33 cellular contexts compared by ENCODE assay signal in genomic region chr4:138677651-138678202, GRCh38.
DNase-seq lines count a peak whose midpoint lies in the region; ATAC-seq, FAIRE-seq and TF ChIP-seq lines count a peak whose summit lies in the region.
"Had no signal": no experiment of that assay in that cellular context is flagged by ENCODE, and none has a peak within 500 bp of the region (broad histone marks: within the 10 kb centered on the region; RNA-seq: fewer than 3 reads in every experiment).

No MANE protein-coding gene starts in this region.

- DNase-seq in ACHN, result peak; percentile 18
- peak; percentile 10 for DNase-seq in GM20000 (ENCODE audit: low spot score)
- DNase-seq in astrocyte of the hippocampus (ENCODE audit: low read depth, low spot score), result peak; percentile 69
- no peak for DNase-seq in mesendoderm
- DNase-seq in H54 (ENCODE audit: insufficient read length, low spot score), result no peak
- DNase-seq in activated T-cell treated with anti-CD3 and anti-CD28 coated beads, Interleukin-2, amount 50 U/mL, for 4 hours, result no peak
- DNase-seq in COLO829 (ENCODE audit: low spot score), result no peak
- DNase-seq: 8988T; activated CD4-positive, CD25-positive, alpha-beta regulatory T cell treated with anti-CD3 and anti-CD28 coated beads, Interleukin-2, amount 50 U/mL, for 72 hours; activated CD8-positive, alpha-beta T cell treated with anti-CD3 and anti-CD28 coated beads, Interleukin-2, amount 10 ng/mL, durations not matched to agents 7 days and 5 days; activated gamma-delta T cell treated with Interleukin-2 at 50 U/mL for 16 hours; AML-193; colonic mucosa; COR-L47; DMS79; effector memory CD8-positive, alpha-beta T cell; gastrocnemius medialis; MV-4-11; NCI-H2029 treated with DMSO at 0.1 percent for 48 hours; NCI-H226; NCI-H748 treated with DMSO at 0.1 percent for 48 hours; RPMI8226; stimulated activated naive CD8-positive, alpha-beta T cell treated with anti-CD3 and anti-CD28 coated beads, Interleukin-15, amount 100 ng/mL, for 72 hours had no signal

- FAIRE-seq in H54 (lab: Jason Lieb, UNC), result no peak
- FAIRE-seq: GM12891, keratinocyte had no signal

- H2AK5ac ChIP-seq in mesendoderm (ENCODE audit: low read length), result no peak overlapping the region

- H3K18ac ChIP-seq in mesendoderm (ENCODE audit: low read length), result peak overlapping the region; percentile 23

- no peaks in the 10 kb centered on the region for H3K79me1 ChIP-seq in mesendoderm (ENCODE audit: low read length)

- no peak for TF ChIP-seq CTCF in GM20000 (IDR thresholded peaks at IDR 0.05; ENCODE audit: extremely low read depth, missing control alignments)

- no peak overlapping the region for H3K4me2 ChIP-seq in mesendoderm (ENCODE audit: low read length)

- H3K27me3 ChIP-seq in mesendoderm (ENCODE audit: insufficient read depth, low read length, poor library complexity), result no peaks in the 10 kb centered on the region
- H3K27me3 ChIP-seq: breast epithelium, colonic mucosa, gastrocnemius medialis had no signal

- H3K9ac ChIP-seq in mesendoderm (ENCODE audit: low read length), result no peak overlapping the region

- H3K36me3 Mint-ChIP-seq in activated T-cell treated with anti-CD3 and anti-CD28 coated beads, Interleukin-2, amount 50 U/mL, for 4 hours (ENCODE audit: insufficient read depth), result no peaks in the 10 kb centered on the region

- TF ChIP-seq POLR2A in H54 (IDR thresholded peaks at IDR 0.05; ENCODE audit: low read depth, low read length), result no peak

- no peak overlapping the region for H4K5ac ChIP-seq in mesendoderm (ENCODE audit: low read length)

- H3K27ac ChIP-seq in mesendoderm (ENCODE audit: low read depth, low read length), result no peak overlapping the region
- H3K27ac ChIP-seq: breast epithelium, colonic mucosa, gastrocnemius medialis, neutrophil, prostate gland, tibial nerve had no signal

- H2BK120ac ChIP-seq in mesendoderm (ENCODE audit: low read depth, low read length), result peak overlapping the region; percentile 62

- H3K4me1 Mint-ChIP-seq in activated T-cell treated with anti-CD3 and anti-CD28 coated beads, Interleukin-2, amount 50 U/mL, for 4 hours (ENCODE audit: low read depth), result no peaks in the 10 kb centered on the region
- H3K4me1 Mint-ChIP-seq: stimulated activated naive CD8-positive, alpha-beta T cell treated with anti-CD3 and anti-CD28 coated beads, Interleukin-15, amount 100 ng/mL, for 72 hours had no signal

- no peak for ATAC-seq in HG03457 (IDR thresholded peaks at IDR 0.05; ENCODE audit: unreplicated experiment)
- ATAC-seq in activated T-cell treated with anti-CD3 and anti-CD28 coated beads, Interleukin-2, amount 50 U/mL, for 4 hours, result no peak
- ATAC-seq: activated CD8-positive, alpha-beta T cell treated with anti-CD3 and anti-CD28 coated beads, Interleukin-2, amount 10 ng/mL, durations not matched to agents 7 days and 5 days; effector memory CD8-positive, alpha-beta T cell; esophagus mucosa; gastrocnemius medialis; stimulated activated naive CD8-positive, alpha-beta T cell treated with anti-CD3 and anti-CD28 coated beads, Interleukin-15, amount 100 ng/mL, for 72 hours had no signal

- H3K4me3 Mint-ChIP-seq in activated T-cell treated with anti-CD3 and anti-CD28 coated beads, Interleukin-2, amount 50 U/mL, for 4 hours, result no peak overlapping the region
- H3K4me3 Mint-ChIP-seq: activated CD8-positive, alpha-beta T cell treated with anti-CD3 and anti-CD28 coated beads, Interleukin-2, amount 10 ng/mL, durations not matched to agents 7 days and 5 days; effector memory CD8-positive, alpha-beta T cell; stimulated activated naive CD8-positive, alpha-beta T cell treated with anti-CD3 and anti-CD28 coated beads, Interleukin-15, amount 100 ng/mL, for 72 hours; T-helper 1 cell treated with Interleukin-12 subunit alpha and Interleukin-12 subunit beta and Interleukin-4 antibody, amounts not matched to agents 30 μg/mL and 1 μg/mL, for 36 hours had no signal

- no peak overlapping the region for H3K56ac ChIP-seq in mesendoderm (ENCODE audit: low read length)

- H3K4me1 ChIP-seq in mesendoderm (ENCODE audit: control insufficient read depth, low read depth, low read length), result no peaks in the 10 kb centered on the region
- H3K4me1 ChIP-seq: breast epithelium, colonic mucosa, prostate gland had no signal

- no peaks in the 10 kb centered on the region for H3K9me3 Mint-ChIP-seq in activated T-cell treated with anti-CD3 and anti-CD28 coated beads, Interleukin-2, amount 50 U/mL, for 4 hours
- H3K9me3 Mint-ChIP-seq: effector memory CD8-positive, alpha-beta T cell; stimulated activated naive CD8-positive, alpha-beta T cell treated with anti-CD3 and anti-CD28 coated beads, Interleukin-15, amount 100 ng/mL, for 72 hours; T-helper 1 cell treated with Interleukin-12 subunit alpha and Interleukin-12 subunit beta and Interleukin-4 antibody, amounts not matched to agents 30 μg/mL and 1 μg/mL, for 36 hours had no signal

- no peak overlapping the region for H3K23ac ChIP-seq in mesendoderm (ENCODE audit: low read length)

- no peak overlapping the region for H3K4ac ChIP-seq in mesendoderm (ENCODE audit: low read depth, low read length)

- H2BK15ac ChIP-seq in mesendoderm (replicated peaks; ENCODE audit: low read depth), result no peak overlapping the region

- no peaks in the 10 kb centered on the region for H3K36me3 ChIP-seq in mesendoderm (ENCODE audit: control insufficient read depth, insufficient read depth, low read length)
- H3K36me3 ChIP-seq: breast epithelium, colonic mucosa, gastrocnemius medialis, neutrophil, prostate gland, tibial nerve had no signal

- no CpG with 5 or more reads among the region's 1 CpG for WGBS in mesendoderm (ENCODE audit: extremely low coverage, insufficient coverage, low lambda C conversion rate)

- H3K4me3 ChIP-seq in mesendoderm (ENCODE audit: low read length), result no peak overlapping the region
- H3K4me3 ChIP-seq: breast epithelium, colonic mucosa, gastrocnemius medialis, lung, prostate gland, tibial nerve had no signal

- H3K79me2 ChIP-seq in mesendoderm (ENCODE audit: control insufficient read depth, insufficient read depth, low read length), result no peaks in the 10 kb centered on the region

- no peak overlapping the region for H2BK5ac ChIP-seq in mesendoderm (ENCODE audit: low read length)

- peaks cover 13% of the 10 kb centered on the region for H3K27me3 Mint-ChIP-seq in activated T-cell treated with anti-CD3 and anti-CD28 coated beads, Interleukin-2, amount 50 U/mL, for 4 hours (ENCODE audit: low read depth)

- H4K8ac ChIP-seq in mesendoderm (ENCODE audit: low read depth, low read length), result no peak overlapping the region

- in situ Hi-C loops in ACHN (cut with HindIII; ENCODE audit: low pct_ligation_motif_present, low pct_unique_long_range_greater_than_20kb, low sequenced_read_pairs), result no loop called here

Comparison
In these comparisons a context has a peak if more than half of its experiments do, and no peak if none do; other contexts are left out.
1. DNase-seq: peak in ACHN (single experiment), GM20000 (single experiment) and astrocyte of the hippocampus (single experiment); none in mesendoderm (single experiment), H54 (single experiment), activated T-cell treated with anti-CD3 and anti-CD28 coated beads, Interleukin-2, amount 50 U/mL, for 4 hours (single experiment) and COLO829 (single experiment).